ENCODE assay signal across 8 cellular contexts in genomic region chr12:8045952-8046944, GRCh38. TPM values are rescaled to one million over a fixed set of nuclear protein-coding genes. Genes with fewer than 3 reads are reported as not detected.
DNase-seq lines count a peak whose midpoint lies in the region; ATAC-seq, FAIRE-seq and TF ChIP-seq lines count a peak whose summit lies in the region.

No MANE protein-coding gene starts in this region.

- intact Hi-C loops in upper lobe of right lung (cut with DNase I) = no loop called here

- H3K27ac ChIP-seq in parathyroid adenoma (no peak overlapping the region), upper lobe of right lung (no peak overlapping the region)

- peak; percentile 91 for ATAC-seq in upper lobe of right lung
- no peak for ATAC-seq in GM19328 (IDR thresholded peaks at IDR 0.05; ENCODE audit: unreplicated experiment)

- TF ChIP-seq CTCF in LNCAP (IDR thresholded peaks at IDR 0.05) (peak; percentile 90), parathyroid adenoma (IDR thresholded peaks at IDR 0.05) (peak; percentile 89), upper lobe of right lung (IDR thresholded peaks at IDR 0.05) (peak; percentile 90)

- peak; percentile 93 for FAIRE-seq in G401.6 (lab: Jason Lieb, UNC)

- no peaks in the 10 kb centered on the region for H3K27me3 ChIP-seq in parathyroid adenoma (ENCODE audit: control insufficient read depth, insufficient read depth, low read length)
- H3K27me3 ChIP-seq in upper lobe of right lung = no peaks in the 10 kb centered on the region

- H3K4me2 ChIP-seq in parathyroid adenoma (ENCODE audit: low read length) = no peak overlapping the region

- H3K4me3 ChIP-seq in parathyroid adenoma (ENCODE audit: low read depth, low read length) (no peak overlapping the region), upper lobe of right lung (no peak overlapping the region)

- H2AFZ ChIP-seq in parathyroid adenoma = no peak overlapping the region

- peak; percentile 60 for DNase-seq in SK-N-DZ (ENCODE audit: low spot score)
- peak; percentile 84 for DNase-seq in activated naive CD4-positive, alpha-beta T cell treated with Interleukin-2 at 50 U/mL for 16 hours
- DNase-seq in glomerular endothelial cell (ENCODE audit: extremely low read depth, low read depth, low spot score) = peak; percentile 64
- DNase-seq in upper lobe of right lung = peak; percentile 86

- no peak overlapping the region for H3K9ac ChIP-seq in parathyroid adenoma

- H3K9me3 ChIP-seq in parathyroid adenoma (ENCODE audit: control insufficient read depth, low read length) = no peaks in the 10 kb centered on the region
- H3K9me3 ChIP-seq in upper lobe of right lung = no peaks in the 10 kb centered on the region

- no peaks in the 10 kb centered on the region for H3K36me3 ChIP-seq in parathyroid adenoma (ENCODE audit: control insufficient read depth, insufficient read depth, low read length)
- H3K36me3 ChIP-seq in upper lobe of right lung = peaks cover 95% of the 10 kb centered on the region

- no peaks in the 10 kb centered on the region for H3K4me1 ChIP-seq in parathyroid adenoma
- peaks cover 4% of the 10 kb centered on the region for H3K4me1 ChIP-seq in upper lobe of right lung

- H3K79me2 ChIP-seq in parathyroid adenoma = no peaks in the 10 kb centered on the region

RNA-seq across cellular contexts. Expression of gene FOXJ2, which starts 13.7 kb away (rescaled TPM):
- polyA plus RNA-seq in SK-N-DZ (2014; cell fraction: cytosol; rRNA removed) = 3.9 and 4.8 TPM in 2 replicates
- polyA plus RNA-seq in SK-N-DZ (2014; cell fraction: nucleus; rRNA removed) = 2.9 and 6.6 TPM in 2 replicates
- total RNA-seq in glomerular endothelial cell (10.9 and 11.3 TPM in 2 replicates), upper lobe of right lung (20.3 TPM)

RNA-seq across cellular contexts. Expression of gene C3AR1, which starts 19.9 kb away (rescaled TPM):
- polyA plus RNA-seq in SK-N-DZ (2014; cell fraction: cytosol; rRNA removed) = not detected in 2 replicates
- polyA plus RNA-seq in SK-N-DZ (2014; cell fraction: nucleus; rRNA removed) = not detected in 2 replicates
- total RNA-seq in glomerular endothelial cell (0.44 TPM in 1 of 2 replicates, not detected in the other), upper lobe of right lung (45.0 TPM)

RNA-seq across cellular contexts. Expression of gene NECAP1, which starts 35.8 kb away (rescaled TPM):
- 56.4 and 61.2 TPM in 2 replicates for polyA plus RNA-seq in SK-N-DZ (2014; cell fraction: cytosol; rRNA removed)
- polyA plus RNA-seq in SK-N-DZ (2014; cell fraction: nucleus; rRNA removed) = 60.4 and 68.5 TPM in 2 replicates
- total RNA-seq in glomerular endothelial cell (22.3 and 37.3 TPM in 2 replicates), upper lobe of right lung (36.7 TPM)

Comparison
In these comparisons a context has a peak if more than half of its experiments do, and no peak if none do; other contexts are left out.
1. RNA of gene C3AR1, which starts 19.9 kb away (total RNA-seq): 45.0 TPM in upper lobe of right lung (single experiment); 0.44 TPM in glomerular endothelial cell; every median in the first group is over 10 times any median in the second.
2. Peak in every context shown above with its lines, with median percentiles within 50 percentile points of each other: CTCF ChIP-seq and DNase-seq.